ENCODE assay signal across 5 cellular contexts in genomic region chr5:67487862-67488261, GRCh38.
"Had no signal": no experiment of that assay in that cellular context is flagged by ENCODE, and none has a peak within 500 bp of the region (broad histone marks: within the 10 kb centered on the region; RNA-seq: fewer than 3 reads in every experiment).

No MANE protein-coding gene starts in this region.

- ATAC-seq: K562 had no signal

- H3K4me3 ChIP-seq: GM23248, K562 had no signal

- H2AFZ ChIP-seq: GM23248 had no signal

- H3K27ac ChIP-seq: GM23248 had no signal

- DNase-seq: GM23248, H9, HCEC 1CT, IMR-90 had no signal

- H3K9ac ChIP-seq: GM23248 had no signal
